In genomic region chr5:163574477-163575440, GRCh38 we compare ENCODE assay signal across 26 cellular contexts.
"Had no signal": no experiment of that assay in that cellular context is flagged by ENCODE, and none has a peak within 500 bp of the region (broad histone marks: within the 10 kb centered on the region; RNA-seq: fewer than 3 reads in every experiment).

No MANE protein-coding gene starts in this region.

- H3K27me3 ChIP-seq: sigmoid colon, suprapubic skin had no signal

- H3K36me3 ChIP-seq: gastrocnemius medialis, sigmoid colon, stomach, suprapubic skin, tibial nerve, WERI-Rb-1 had no signal

- H3K4me3 ChIP-seq: gastrocnemius medialis, sigmoid colon, smooth muscle cell, stomach, suprapubic skin, tibial nerve had no signal

- DNase-seq: activated CD4-positive, alpha-beta T cell treated with anti-CD3 and anti-CD28 coated beads, Interleukin-2, amount 50 U/mL, for 1 hour; activated CD4-positive, CD25-positive, alpha-beta regulatory T cell treated with anti-CD3 and anti-CD28 coated beads, Interleukin-2, amount 50 U/mL, for 72 hours; activated CD8-positive, alpha-beta T cell treated with anti-CD3 and anti-CD28 coated beads, Interleukin-2, amount 10 ng/mL, durations not matched to agents 7 days and 5 days; activated gamma-delta T cell; activated naive CD4-positive, alpha-beta T cell treated with anti-CD3 and anti-CD28 coated beads, Interleukin-2, amount 50 U/mL, for 16 hours; activated naive CD8-positive, alpha-beta T cell treated with anti-CD3 and anti-CD28 coated beads, Interleukin-2, amount 50 U/mL, for 24 hours; cortex of kidney; effector CD4-positive, alpha-beta T cell; gastrocnemius medialis; head of caudate nucleus; left cardiac atrium; mesendoderm; naive B cell; posterior cingulate gyrus; retina; sigmoid colon; stimulated activated CD4-positive, alpha-beta T cell treated with anti-CD3 and anti-CD28 coated beads, Interleukin-15, amount 100 ng/mL, for 24 hours; stomach; WERI-Rb-1 had no signal

- H3K4me1 Mint-ChIP-seq: activated naive CD8-positive, alpha-beta T cell treated with anti-CD3 and anti-CD28 coated beads, Interleukin-2, amount 50 U/mL, for 24 hours; naive B cell; stimulated activated memory B cell treated with anti-CD40 and anti-IgM and Interleukin-4, amounts not matched to agents 10 μg/mL and 1 μg/mL and 100 μg/mL, for 72 hours had no signal

- H3K36me3 Mint-ChIP-seq: naive B cell; stimulated activated memory B cell treated with anti-CD40 and anti-IgM and Interleukin-4, amounts not matched to agents 10 μg/mL and 1 μg/mL and 100 μg/mL, for 72 hours had no signal

- H3K4me2 ChIP-seq: smooth muscle cell had no signal

- H3K4me3 Mint-ChIP-seq: activated CD8-positive, alpha-beta T cell treated with anti-CD3 and anti-CD28 coated beads, Interleukin-2, amount 10 ng/mL, durations not matched to agents 7 days and 5 days; activated naive CD8-positive, alpha-beta T cell treated with anti-CD3 and anti-CD28 coated beads, Interleukin-2, amount 50 U/mL, for 24 hours; activated T-helper 1 cell treated with anti-CD3 and anti-CD28 coated beads, Interleukin-12 subunit alpha, Interleukin-12 subunit beta, Interleukin-2, Interleukin-4 antibody, amounts not matched to agents 30 ng/mL and 10 ng/mL and 1 ng/mL, durations not matched to agents 14 hours and 24 hours and 36 hours; naive B cell; neural crest cell; stimulated activated memory B cell treated with anti-CD40 and anti-IgM and Interleukin-4, amounts not matched to agents 10 μg/mL and 1 μg/mL and 100 μg/mL, for 72 hours; T-helper 2 cell treated with Interferon-gamma antibody and Interleukin-4, amounts not matched to agents 5 μg/mL and 100 μg/mL, for 36 hours had no signal

- H3K9me3 Mint-ChIP-seq: T-helper 2 cell treated with Interferon-gamma antibody and Interleukin-4, amounts not matched to agents 5 μg/mL and 100 μg/mL, for 36 hours had no signal

- H3K4me1 ChIP-seq: gastrocnemius medialis, stomach, suprapubic skin had no signal

- H3K27ac Mint-ChIP-seq: activated CD8-positive, alpha-beta T cell treated with anti-CD3 and anti-CD28 coated beads, Interleukin-2, amount 10 ng/mL, durations not matched to agents 7 days and 5 days; activated naive CD8-positive, alpha-beta T cell treated with anti-CD3 and anti-CD28 coated beads, Interleukin-2, amount 50 U/mL, for 24 hours; activated T-helper 1 cell treated with anti-CD3 and anti-CD28 coated beads, Interleukin-12 subunit alpha, Interleukin-12 subunit beta, Interleukin-2, Interleukin-4 antibody, amounts not matched to agents 30 ng/mL and 10 ng/mL and 1 ng/mL, durations not matched to agents 14 hours and 24 hours and 36 hours; naive B cell; stimulated activated memory B cell treated with anti-CD40 and anti-IgM and Interleukin-4, amounts not matched to agents 10 μg/mL and 1 μg/mL and 100 μg/mL, for 72 hours; T-helper 2 cell treated with Interferon-gamma antibody and Interleukin-4, amounts not matched to agents 5 μg/mL and 100 μg/mL, for 36 hours had no signal

- H3K9me3 ChIP-seq: gastrocnemius medialis, sigmoid colon, stomach, suprapubic skin, tibial nerve had no signal

- H3K27ac ChIP-seq: gastrocnemius medialis, sigmoid colon, stomach, suprapubic skin, tibial nerve, WERI-Rb-1 had no signal
